In genomic region chr20:32682508-32682987, GRCh38 we compare ENCODE assay signal across 1 cellular context.
TF ChIP-seq lines count a peak whose summit lies in the region.

No MANE protein-coding gene starts in this region.

TF ChIP-seq in GM23338, 12 proteins besides CTCF, POLR2A, EP300 and RAD21:
- TF ChIP-seq, protein P1, sequence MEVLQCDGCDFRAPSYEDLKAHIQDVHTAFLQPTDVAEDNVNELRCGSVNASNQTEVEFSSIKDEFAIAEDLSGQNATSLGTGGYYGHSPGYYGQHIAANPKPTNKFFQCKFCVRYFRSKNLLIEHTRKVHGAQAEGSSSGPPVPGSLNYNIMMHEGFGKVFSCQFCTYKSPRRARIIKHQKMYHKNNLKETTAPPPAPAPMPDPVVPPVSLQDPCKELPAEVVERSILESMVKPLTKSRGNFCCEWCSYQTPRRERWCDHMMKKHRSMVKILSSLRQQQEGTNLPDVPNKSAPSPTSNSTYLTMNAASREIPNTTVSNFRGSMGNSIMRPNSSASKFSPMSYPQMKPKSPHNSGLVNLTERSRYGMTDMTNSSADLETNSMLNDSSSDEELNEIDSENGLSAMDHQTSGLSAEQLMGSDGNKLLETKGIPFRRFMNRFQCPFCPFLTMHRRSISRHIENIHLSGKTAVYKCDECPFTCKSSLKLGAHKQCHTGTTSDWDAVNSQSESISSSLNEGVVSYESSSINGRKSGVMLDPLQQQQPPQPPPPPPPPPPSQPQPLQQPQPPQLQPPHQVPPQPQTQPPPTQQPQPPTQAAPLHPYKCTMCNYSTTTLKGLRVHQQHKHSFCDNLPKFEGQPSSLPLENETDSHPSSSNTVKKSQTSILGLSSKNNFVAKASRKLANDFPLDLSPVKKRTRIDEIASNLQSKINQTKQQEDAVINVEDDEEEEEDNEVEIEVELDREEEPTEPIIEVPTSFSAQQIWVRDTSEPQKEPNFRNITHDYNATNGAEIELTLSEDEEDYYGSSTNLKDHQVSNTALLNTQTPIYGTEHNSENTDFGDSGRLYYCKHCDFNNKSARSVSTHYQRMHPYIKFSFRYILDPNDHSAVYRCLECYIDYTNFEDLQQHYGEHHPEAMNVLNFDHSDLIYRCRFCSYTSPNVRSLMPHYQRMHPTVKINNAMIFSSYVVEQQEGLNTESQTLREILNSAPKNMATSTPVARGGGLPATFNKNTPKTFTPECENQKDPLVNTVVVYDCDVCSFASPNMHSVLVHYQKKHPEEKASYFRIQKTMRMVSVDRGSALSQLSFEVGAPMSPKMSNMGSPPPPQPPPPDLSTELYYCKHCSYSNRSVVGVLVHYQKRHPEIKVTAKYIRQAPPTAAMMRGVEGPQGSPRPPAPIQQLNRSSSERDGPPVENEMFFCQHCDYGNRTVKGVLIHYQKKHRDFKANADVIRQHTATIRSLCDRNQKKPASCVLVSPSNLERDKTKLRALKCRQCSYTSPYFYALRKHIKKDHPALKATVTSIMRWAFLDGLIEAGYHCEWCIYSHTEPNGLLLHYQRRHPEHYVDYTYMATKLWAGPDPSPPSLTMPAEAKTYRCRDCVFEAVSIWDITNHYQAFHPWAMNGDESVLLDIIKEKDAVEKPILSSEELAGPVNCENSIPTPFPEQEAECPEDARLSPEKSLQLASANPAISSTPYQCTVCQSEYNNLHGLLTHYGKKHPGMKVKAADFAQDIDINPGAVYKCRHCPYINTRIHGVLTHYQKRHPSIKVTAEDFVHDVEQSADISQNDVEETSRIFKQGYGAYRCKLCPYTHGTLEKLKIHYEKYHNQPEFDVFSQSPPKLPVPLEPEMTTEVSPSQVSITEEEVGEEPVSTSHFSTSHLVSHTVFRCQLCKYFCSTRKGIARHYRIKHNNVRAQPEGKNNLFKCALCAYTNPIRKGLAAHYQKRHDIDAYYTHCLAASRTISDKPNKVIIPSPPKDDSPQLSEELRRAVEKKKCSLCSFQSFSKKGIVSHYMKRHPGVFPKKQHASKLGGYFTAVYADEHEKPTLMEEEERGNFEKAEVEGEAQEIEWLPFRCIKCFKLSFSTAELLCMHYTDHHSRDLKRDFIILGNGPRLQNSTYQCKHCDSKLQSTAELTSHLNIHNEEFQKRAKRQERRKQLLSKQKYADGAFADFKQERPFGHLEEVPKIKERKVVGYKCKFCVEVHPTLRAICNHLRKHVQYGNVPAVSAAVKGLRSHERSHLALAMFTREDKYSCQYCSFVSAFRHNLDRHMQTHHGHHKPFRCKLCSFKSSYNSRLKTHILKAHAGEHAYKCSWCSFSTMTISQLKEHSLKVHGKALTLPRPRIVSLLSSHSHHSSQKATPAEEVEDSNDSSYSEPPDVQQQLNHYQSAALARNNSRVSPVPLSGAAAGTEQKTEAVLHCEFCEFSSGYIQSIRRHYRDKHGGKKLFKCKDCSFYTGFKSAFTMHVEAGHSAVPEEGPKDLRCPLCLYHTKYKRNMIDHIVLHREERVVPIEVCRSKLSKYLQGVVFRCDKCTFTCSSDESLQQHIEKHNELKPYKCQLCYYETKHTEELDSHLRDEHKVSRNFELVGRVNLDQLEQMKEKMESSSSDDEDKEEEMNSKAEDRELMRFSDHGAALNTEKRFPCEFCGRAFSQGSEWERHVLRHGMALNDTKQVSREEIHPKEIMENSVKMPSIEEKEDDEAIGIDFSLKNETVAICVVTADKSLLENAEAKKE (CRISPR knock-in tag; IDR thresholded peaks at IDR 0.05) = no peak
- TF ChIP-seq JUNB (IDR thresholded peaks at IDR 0.05; ENCODE audit: unreplicated experiment) = no peak
- no peak for TF ChIP-seq ZNF114 (CRISPR knock-in tag; IDR thresholded peaks at IDR 0.05)
- TF ChIP-seq STAT1 (IDR thresholded peaks at IDR 0.05; ENCODE audit: unreplicated experiment) = no peak
- TF ChIP-seq EZH2phosphoT487 (IDR thresholded peaks at IDR 0.05; ENCODE audit: unreplicated experiment) = no peak
- TF ChIP-seq CREB1 (CRISPR knock-in tag; IDR thresholded peaks at IDR 0.05; ENCODE audit: low read depth) = no peak
- no peak for TF ChIP-seq ETS1 (IDR thresholded peaks at IDR 0.05)
TF ChIP-seq in GM23338: peak in this region for 0.
